15 cellular contexts compared by ENCODE assay signal in the genomic region with DNA sequence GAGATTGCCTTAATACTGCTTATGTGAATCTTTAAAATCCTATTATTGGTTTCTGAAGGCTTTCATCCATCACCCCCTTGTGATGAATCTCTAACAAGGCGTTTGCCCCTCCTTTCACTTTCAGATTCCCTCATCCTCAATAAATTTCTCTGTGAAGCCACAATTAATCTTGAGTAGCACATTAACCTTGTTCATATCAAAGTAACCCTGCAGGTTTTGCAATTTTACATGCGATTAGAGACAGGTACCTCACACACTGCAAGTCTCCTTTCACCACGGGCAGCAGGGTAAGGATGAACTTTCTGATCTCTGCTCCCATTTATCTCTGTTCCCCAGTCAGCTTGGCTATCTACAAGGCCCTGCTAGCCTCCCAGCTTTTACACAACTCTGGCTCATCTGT.
DNase-seq lines count a peak whose midpoint lies in the region; ATAC-seq and TF ChIP-seq lines count a peak whose summit lies in the region.
"Had no signal": no experiment of that assay in that cellular context is flagged by ENCODE, and none has a peak within 500 bp of the region (broad histone marks: within the 10 kb centered on the region; RNA-seq: fewer than 3 reads in every experiment).

No MANE protein-coding gene starts in this region.

- H3K4me3 ChIP-seq in osteoblast (ENCODE audit: insufficient read depth, low read length) (no peak overlapping the region), lower lobe of right lung (no peak overlapping the region), aorta (ENCODE audit: low read length in 2 of 2) (no peak overlapping the region)

- H3K36me3 ChIP-seq in osteoblast (ENCODE audit: insufficient read depth, low read length) (no peaks in the 10 kb centered on the region), lower lobe of right lung (no peaks in the 10 kb centered on the region), aorta (ENCODE audit: control insufficient read depth in 1 of 2, insufficient read depth in 2 of 2, low read length in 1 of 2) (no peaks in the 10 kb centered on the region)

- H3K27ac ChIP-seq in osteoblast (ENCODE audit: low read depth, low read length) (no peak overlapping the region), lower lobe of right lung (no peak overlapping the region), aorta (ENCODE audit: low read depth in 1 of 2, low read length in 2 of 2) (no peak overlapping the region)

- intact Hi-C loops in lower lobe of right lung (cut with DNase I): no loop called here
- intact Hi-C loops in aorta (cut with DNase I): no loop called here

- H3K9me3 ChIP-seq in osteoblast (ENCODE audit: low read depth, low read length) (no peaks in the 10 kb centered on the region), lower lobe of right lung (no peaks in the 10 kb centered on the region), aorta (ENCODE audit: control insufficient read depth, low read length) (no peaks in the 10 kb centered on the region)

- H3K27me3 ChIP-seq in osteoblast (ENCODE audit: insufficient read depth, low read length) (no peaks in the 10 kb centered on the region), lower lobe of right lung (ENCODE audit: low read depth) (no peaks in the 10 kb centered on the region), aorta (ENCODE audit: control insufficient read depth in 1 of 2, insufficient read depth in 2 of 2, low read length in 1 of 2) (no peaks in the 10 kb centered on the region)

- no peak overlapping the region for H3K4me2 ChIP-seq in osteoblast (ENCODE audit: insufficient read depth, low read length)

- no peaks in the 10 kb centered on the region for H4K20me1 ChIP-seq in osteoblast (ENCODE audit: insufficient read depth, low read length)

- WGBS in aorta, 2 donors: 58 to 60% methylated on average over 3 of the region's 3 CpGs

- H3K4me1 ChIP-seq in osteoblast (ENCODE audit: insufficient read depth, low read length): no peaks in the 10 kb centered on the region
- H3K4me1 ChIP-seq in lower lobe of right lung: no peaks in the 10 kb centered on the region
- no peaks in the 10 kb centered on the region for H3K4me1 ChIP-seq in aorta (ENCODE audit: control insufficient read depth in 1 of 2, insufficient read depth in 2 of 2, low read length in 2 of 2)

- ATAC-seq in lower lobe of right lung (no peak), aorta (ENCODE audit: low FRiP score) (no peak)
- ATAC-seq: HCT116 had no signal

- no peaks in the 10 kb centered on the region for H3K79me2 ChIP-seq in osteoblast (ENCODE audit: insufficient read depth, low read length)

- peak; percentile 77 for DNase-seq in NCI-H82 (lab: John Stamatoyannopoulos, UW)
- DNase-seq in OCI-M1 (lab: John Stamatoyannopoulos, UW): peak; percentile 14
- peak; percentile 57 for DNase-seq in osteoblast (ENCODE audit: insufficient read length, low spot score, missing footprints)
- DNase-seq in lower lobe of right lung: no peak
- DNase-seq in aorta: no peak
- DNase-seq in Kasumi-1 (lab: John Stamatoyannopoulos, UW): no peak
- DNase-seq: C1 segment of cervical spinal cord; Calu3; CD4-positive, alpha-beta memory T cell; COR-L47; DMS53; DMS79 treated with DMSO at 0.1 percent for 48 hours; GF-D8; H9 had no signal

- H2AFZ ChIP-seq in osteoblast (ENCODE audit: low read length): no peak overlapping the region

- no peak for TF ChIP-seq CTCF in osteoblast (IDR thresholded peaks at IDR 0.05; ENCODE audit: extremely low read depth, low read depth, low read length)
- no peak for TF ChIP-seq CTCF in lower lobe of right lung (IDR thresholded peaks at IDR 0.05)

Comparison
In these comparisons a context has a peak if more than half of its experiments do, and no peak if none do; other contexts are left out.
1. DNase-seq: peak in NCI-H82 (single experiment), OCI-M1 (single experiment) and osteoblast (single experiment); none in lower lobe of right lung (single experiment), aorta (0 of 2) and Kasumi-1 (0 of 2).